Comparison of ENCODE assay signal across 16 cellular contexts in genomic region chr5:405421-405820, GRCh38.
"Had no signal": no experiment of that assay in that cellular context is flagged by ENCODE, and none has a peak within 500 bp of the region (broad histone marks: within the 10 kb centered on the region; RNA-seq: fewer than 3 reads in every experiment).

No MANE protein-coding gene starts in this region.

- ATAC-seq: esophagus mucosa; left lobe of liver; mucosa of descending colon; naive thymus-derived CD4-positive, alpha-beta T cell; T-cell had no signal

- H3K36me3 ChIP-seq: adrenal gland, transverse colon had no signal

- H2AFZ ChIP-seq: parathyroid adenoma had no signal

- H3K4me1 ChIP-seq: parathyroid adenoma had no signal

- H3K27me3 ChIP-seq: adrenal gland had no signal

- H3K27me3 Mint-ChIP-seq: activated CD4-positive, alpha-beta memory T cell treated with anti-CD3 and anti-CD28 coated beads, Interleukin-2, amount 10 ng/mL, durations not matched to agents 7 days and 5 days had no signal

- FAIRE-seq: colon, keratinocyte had no signal

- H3K9me3 Mint-ChIP-seq: activated CD4-positive, alpha-beta memory T cell treated with anti-CD3 and anti-CD28 coated beads, Interleukin-2, amount 10 ng/mL, durations not matched to agents 7 days and 5 days; activated naive CD4-positive, alpha-beta T cell treated with anti-CD3 and anti-CD28 coated beads for 36 hours; activated T-helper 1 cell treated with anti-CD3 and anti-CD28 coated beads, Interleukin-12 subunit alpha, Interleukin-12 subunit beta, Interleukin-2, Interleukin-4 antibody, amounts not matched to agents 30 ng/mL and 10 ng/mL and 1 ng/mL, durations not matched to agents 14 hours and 24 hours and 36 hours; T-cell had no signal

- H3K27ac Mint-ChIP-seq: activated CD4-positive, alpha-beta memory T cell treated with anti-CD3 and anti-CD28 coated beads, Interleukin-2, amount 10 ng/mL, durations not matched to agents 7 days and 5 days; activated naive CD4-positive, alpha-beta T cell treated with anti-CD3 and anti-CD28 coated beads for 36 hours; activated T-helper 1 cell treated with anti-CD3 and anti-CD28 coated beads, Interleukin-12 subunit alpha, Interleukin-12 subunit beta, Interleukin-2, Interleukin-4 antibody, amounts not matched to agents 30 ng/mL and 10 ng/mL and 1 ng/mL, durations not matched to agents 14 hours and 24 hours and 36 hours; naive thymus-derived CD4-positive, alpha-beta T cell; T-cell had no signal

- H3K79me2 ChIP-seq: parathyroid adenoma had no signal

- H3K9me3 ChIP-seq: adrenal gland, mucosa of descending colon, transverse colon had no signal

- H3K4me3 ChIP-seq: adrenal gland, mucosa of descending colon, transverse colon had no signal

- DNase-seq: activated naive CD4-positive, alpha-beta T cell treated with anti-CD3 and anti-CD28 coated beads for 36 hours; mammary epithelial cell; naive thymus-derived CD4-positive, alpha-beta T cell; stimulated activated naive CD4-positive, alpha-beta T cell; T-cell; transverse colon had no signal

- H3K36me3 Mint-ChIP-seq: T-cell had no signal

- H3K4me3 Mint-ChIP-seq: activated CD4-positive, alpha-beta memory T cell treated with anti-CD3 and anti-CD28 coated beads, Interleukin-2, amount 10 ng/mL, durations not matched to agents 7 days and 5 days; activated naive CD4-positive, alpha-beta T cell treated with anti-CD3 and anti-CD28 coated beads for 36 hours; activated T-helper 1 cell treated with anti-CD3 and anti-CD28 coated beads, Interleukin-12 subunit alpha, Interleukin-12 subunit beta, Interleukin-2, Interleukin-4 antibody, amounts not matched to agents 30 ng/mL and 10 ng/mL and 1 ng/mL, durations not matched to agents 14 hours and 24 hours and 36 hours; naive thymus-derived CD4-positive, alpha-beta T cell; T-cell had no signal

- H3K9ac ChIP-seq: parathyroid adenoma had no signal

- H3K27ac ChIP-seq: adrenal gland, parathyroid adenoma, transverse colon, VCaP had no signal
